Comparison of ENCODE assay signal across 10 cellular contexts in genomic region chr14:63492391-63492790, GRCh38. TPM values are rescaled to one million over a fixed set of nuclear protein-coding genes. Genes with fewer than 3 reads are reported as not detected.
DNase-seq lines count a peak whose midpoint lies in the region; ATAC-seq lines count a peak whose summit lies in the region.
"Had no signal": no experiment of that assay in that cellular context is flagged by ENCODE, and none has a peak within 500 bp of the region (broad histone marks: within the 10 kb centered on the region; RNA-seq: fewer than 3 reads in every experiment).

No MANE protein-coding gene starts in this region.

- intact Hi-C loops in activated CD4-positive, alpha-beta T cell treated with anti-CD3 and anti-CD28 coated beads, Interleukin-2, amount 10 ng/mL, durations not matched to agents 24 days and 14 days (cut with micrococcal nuclease): no loop called here
- intact Hi-C loops in naive thymus-derived CD4-positive, alpha-beta T cell (cut with micrococcal nuclease): no loop called here

- peak overlapping the region; percentile 7 for H3K4me3 ChIP-seq in adipocyte (ENCODE audit: low read length)
- no peak overlapping the region for H3K4me3 ChIP-seq in naive thymus-derived CD4-positive, alpha-beta T cell (ENCODE audit: low read length)
- H3K4me3 ChIP-seq: transverse colon had no signal

- no peaks in the 10 kb centered on the region for H3K27me3 Mint-ChIP-seq in activated CD4-positive, alpha-beta T cell treated with anti-CD3 and anti-CD28 coated beads, Interleukin-2, amount 10 ng/mL, durations not matched to agents 24 days and 14 days
- no peaks in the 10 kb centered on the region for H3K27me3 Mint-ChIP-seq in naive thymus-derived CD4-positive, alpha-beta T cell

- ATAC-seq in naive thymus-derived CD4-positive, alpha-beta T cell: no peak

- H3K4me1 ChIP-seq in adipocyte (ENCODE audit: control insufficient read depth, insufficient read depth, low read length): peaks cover 21% of the 10 kb centered on the region
- no peaks in the 10 kb centered on the region for H3K4me1 ChIP-seq in naive thymus-derived CD4-positive, alpha-beta T cell (ENCODE audit: control insufficient read depth in 2 of 2, insufficient read depth in 2 of 2, low read length in 2 of 2)

- H3K9me3 ChIP-seq in adipocyte (ENCODE audit: control insufficient read depth, low read length): no peaks in the 10 kb centered on the region
- no peaks in the 10 kb centered on the region for H3K9me3 ChIP-seq in naive thymus-derived CD4-positive, alpha-beta T cell (ENCODE audit: control insufficient read depth in 2 of 3, low read length in 3 of 3)
- H3K9me3 ChIP-seq: transverse colon had no signal

- H3K27me3 ChIP-seq in adipocyte (replicated peaks; ENCODE audit: control insufficient read depth, insufficient read depth, low read length): no peaks in the 10 kb centered on the region
- no peaks in the 10 kb centered on the region for H3K27me3 ChIP-seq in naive thymus-derived CD4-positive, alpha-beta T cell (ENCODE audit: control insufficient read depth in 2 of 2, insufficient read depth in 2 of 2, low read length in 2 of 2)
- H3K27me3 ChIP-seq: transverse colon had no signal

- peaks cover 4% of the 10 kb centered on the region for H3K36me3 Mint-ChIP-seq in activated CD4-positive, alpha-beta T cell treated with anti-CD3 and anti-CD28 coated beads, Interleukin-2, amount 10 ng/mL, durations not matched to agents 24 days and 14 days (ENCODE audit: low read depth)
- peaks cover 3 to 28% (median 6%) of the 10 kb centered on the region in 5 donors for H3K36me3 Mint-ChIP-seq in naive thymus-derived CD4-positive, alpha-beta T cell

- no peak overlapping the region for H3K27ac ChIP-seq in naive thymus-derived CD4-positive, alpha-beta T cell (ENCODE audit: low read depth, low read length)

- POLR2A ChIA-PET in naive thymus-derived CD4-positive, alpha-beta T cell (lab: Charles Lee): no interaction called here

- no peak for DNase-seq in activated CD4-positive, alpha-beta T cell treated with anti-CD3 and anti-CD28 coated beads, Interleukin-2, amount 10 ng/mL, durations not matched to agents 24 days and 14 days
- DNase-seq in activated CD4-positive, alpha-beta T cell treated with anti-CD3 and anti-CD28 coated beads, Interleukin-2, amount 50 U/mL, for 48 hours: no peak
- DNase-seq in adipocyte (ENCODE audit: low read depth) (peak; percentile 59), hepatic stellate cell (ENCODE audit: low spot score) (peak; percentile 70), stromal cell of bone marrow (ENCODE audit: low read depth) (peak; percentile 68), islet precursor cell (no peak), KBM-7 (no peak)
- no peak for DNase-seq in naive thymus-derived CD4-positive, alpha-beta T cell
- DNase-seq: NCI-H2029, transverse colon had no signal

- in situ Hi-C loops in KBM-7 (cut with MboI; ENCODE audit: low pct_unique_long_range_greater_than_20kb, low sequenced_read_pairs): no loop called here

- peaks cover 11% of the 10 kb centered on the region for H3K4me1 Mint-ChIP-seq in activated CD4-positive, alpha-beta T cell treated with anti-CD3 and anti-CD28 coated beads, Interleukin-2, amount 10 ng/mL, durations not matched to agents 24 days and 14 days
- H3K4me1 Mint-ChIP-seq in naive thymus-derived CD4-positive, alpha-beta T cell: peaks cover 13 to 64% (median 47%) of the 10 kb centered on the region in 7 donors

- CTCF ChIA-PET in naive thymus-derived CD4-positive, alpha-beta T cell (lab: Charles Lee): no interaction called here

- no peaks in the 10 kb centered on the region for H3K9me3 Mint-ChIP-seq in activated CD4-positive, alpha-beta T cell treated with anti-CD3 and anti-CD28 coated beads, Interleukin-2, amount 10 ng/mL, durations not matched to agents 24 days and 14 days
- no peaks in the 10 kb centered on the region for H3K9me3 Mint-ChIP-seq in naive thymus-derived CD4-positive, alpha-beta T cell

- no peaks in the 10 kb centered on the region for H3K36me3 ChIP-seq in adipocyte (ENCODE audit: control insufficient read depth, insufficient read depth, low read length, severe bottlenecking)
- no peaks in the 10 kb centered on the region for H3K36me3 ChIP-seq in naive thymus-derived CD4-positive, alpha-beta T cell (ENCODE audit: control insufficient read depth in 2 of 3, insufficient read depth in 3 of 3, low read length in 3 of 3)
- H3K36me3 ChIP-seq: transverse colon had no signal

- H3K9ac ChIP-seq in adipocyte (ENCODE audit: low read length): peak overlapping the region; percentile 13

- H3K27ac Mint-ChIP-seq in activated CD4-positive, alpha-beta T cell treated with anti-CD3 and anti-CD28 coated beads, Interleukin-2, amount 10 ng/mL, durations not matched to agents 24 days and 14 days: peak overlapping the region; percentile 63
- H3K27ac Mint-ChIP-seq in naive thymus-derived CD4-positive, alpha-beta T cell: peak overlapping the region in 2 of 9 donors; percentile 1 to 28

- no peak overlapping the region for H3K4me3 Mint-ChIP-seq in activated CD4-positive, alpha-beta T cell treated with anti-CD3 and anti-CD28 coated beads, Interleukin-2, amount 10 ng/mL, durations not matched to agents 24 days and 14 days
- H3K4me3 Mint-ChIP-seq in naive thymus-derived CD4-positive, alpha-beta T cell: no peak overlapping the region

RNA-seq across cellular contexts. Expression of gene PPP2R5E, which starts 50.8 kb away (rescaled TPM):
- total RNA-seq in activated CD4-positive, alpha-beta T cell treated with anti-CD3 and anti-CD28 coated beads, Interleukin-2, amount 10 ng/mL, durations not matched to agents 24 days and 14 days: 45.1 and 45.7 TPM in 2 replicates
- 10 to 100 TPM; 36.9 to 47.8 (median 37.7) TPM for total RNA-seq in naive thymus-derived CD4-positive, alpha-beta T cell
- polyA plus RNA-seq in naive thymus-derived CD4-positive, alpha-beta T cell: 10 to 100 TPM; 29.2 to 36.4 TPM

Comparison
In these comparisons a context has a peak if more than half of its experiments do, and no peak if none do; other contexts are left out.
1. DNase-seq: peak in adipocyte (single experiment), hepatic stellate cell (single experiment) and stromal cell of bone marrow (single experiment); none in activated CD4-positive, alpha-beta T cell treated with anti-CD3 and anti-CD28 coated beads, Interleukin-2, amount 10 ng/mL, durations not matched to agents 24 days and 14 days (single experiment), activated CD4-positive, alpha-beta T cell treated with anti-CD3 and anti-CD28 coated beads, Interleukin-2, amount 50 U/mL, for 48 hours (0 of 2), islet precursor cell (single experiment), KBM-7 (single experiment) and naive thymus-derived CD4-positive, alpha-beta T cell (0 of 9).